Comparison of ENCODE assay signal across 23 cellular contexts in genomic region chr12:113940929-113941486, GRCh38. TPM values are rescaled to one million over a fixed set of nuclear protein-coding genes. Genes with fewer than 3 reads are reported as not detected.
DNase-seq lines count a peak whose midpoint lies in the region; ATAC-seq, FAIRE-seq and TF ChIP-seq lines count a peak whose summit lies in the region.
"Had no signal": no experiment of that assay in that cellular context is flagged by ENCODE, and none has a peak within 500 bp of the region (broad histone marks: within the 10 kb centered on the region; RNA-seq: fewer than 3 reads in every experiment).

No MANE protein-coding gene starts in this region.

- H3K9ac ChIP-seq in HepG2 (ENCODE audit: insufficient read depth, low read depth, low read length) (no peak overlapping the region), K562 (ENCODE audit: insufficient read depth in 1 of 2, low read depth in 2 of 2, low read length in 2 of 2) (no peak overlapping the region)

- H3K4me1 ChIP-seq in HepG2 (ENCODE audit: insufficient read depth, low read length): no peaks in the 10 kb centered on the region
- no peaks in the 10 kb centered on the region for H3K4me1 ChIP-seq in right lobe of liver
- peaks cover 0 to 5% of the 10 kb centered on the region in 2 experiments; a peak in 1 of 5 replicates for H3K4me1 ChIP-seq in K562 (replicated peaks in 1 of 2; ENCODE audit: control insufficient read depth in 2 of 2, insufficient read depth in 2 of 2, low read length in 2 of 2)
- H3K4me1 ChIP-seq: A549, BE2C, HAP-1 had no signal

- intact Hi-C loops in HepG2 (cut with micrococcal nuclease; ENCODE audit: unreplicated experiment): no loop called here
- intact Hi-C loops in right lobe of liver (cut with DNase I): no loop called here
- intact Hi-C loops in K562 (cut with micrococcal nuclease): no loop called here

- H3K27ac Mint-ChIP-seq in T-helper 17 cell: peak overlapping the region; percentile 4
- H3K27ac Mint-ChIP-seq: HFFc6 had no signal

- no peak overlapping the region for H3K4me3 ChIP-seq in HepG2 (replicated peaks in 1 of 3; ENCODE audit: insufficient read depth in 1 of 3, low read depth in 2 of 3, low read length in 3 of 3)
- H3K4me3 ChIP-seq in right lobe of liver: no peak overlapping the region
- H3K4me3 ChIP-seq in K562: no peak overlapping the region
- H3K4me3 ChIP-seq: A549, HAP-1 had no signal

- no peak for TF ChIP-seq CTCF in HepG2 (CRISPR knock-in tag; IDR thresholded peaks at IDR 0.05)
- TF ChIP-seq CTCF in right lobe of liver (IDR thresholded peaks at IDR 0.05): no peak
- TF ChIP-seq CTCF in K562 (IDR thresholded peaks at IDR 0.05 in 2 of 3, conservative IDR thresholded peaks at IDR 0.05 in 1 of 3; ENCODE audit: insufficient read depth in 2 of 3, low read depth in 1 of 3, low read length in 3 of 3): no peak

- no peaks in the 10 kb centered on the region for H3K9me1 ChIP-seq in K562 (ENCODE audit: control insufficient read depth, insufficient read depth, low read length)

- in situ Hi-C loops in HepG2 (cut with HindIII; ENCODE audit: extremely low pct_ligation_motif_present, low pct_unique_long_range_greater_than_20kb) (no loop called here), K562 (cut with MboI) (no loop called here)

- FAIRE-seq in HepG2 (lab: Jason Lieb, UNC): no peak
- no peak for FAIRE-seq in K562 (lab: Jason Lieb, UNC)
- FAIRE-seq: A549, GM12892, H54 had no signal

- H3K36me3 ChIP-seq in HepG2 (replicated peaks in 1 of 2; ENCODE audit: control insufficient read depth in 1 of 2, insufficient read depth in 2 of 2, low read length in 2 of 2) (peaks cover 34 to 77% of the 10 kb centered on the region in 2 experiments; a peak in 4 of 5 replicates), right lobe of liver (peaks cover 0 to 54% (median 20%) of the 10 kb centered on the region in 4 donors), K562 (ENCODE audit: control insufficient read depth, insufficient read depth, low read length) (peaks cover 85% of the 10 kb centered on the region)

- 93% methylated on average over 3 of the region's 3 CpGs for WGBS in HepG2 (ENCODE audit: low lambda C conversion rate)
- 78% methylated on average over 2 of the region's 3 CpGs for WGBS in right lobe of liver (ENCODE audit: insufficient coverage, low coverage, low lambda C conversion rate, missing lambda C conversion rate)
- WGBS in K562 (ENCODE audit: insufficient coverage, low coverage, missing lambda C conversion rate): 81% methylated on average over 3 of the region's 3 CpGs

- TF ChIP-seq POLR2A in HepG2 (IDR thresholded peaks at IDR 0.05; ENCODE audit: insufficient read depth in 1 of 2, low read depth in 2 of 2, low read length in 2 of 2) (no peak), right lobe of liver (IDR thresholded peaks at IDR 0.05) (no peak), K562 (conservative IDR thresholded peaks at IDR 0.05) (no peak)

- peaks cover 4% of the 10 kb centered on the region for H3K4me1 Mint-ChIP-seq in T-helper 17 cell
- H3K4me1 Mint-ChIP-seq: CD4-positive, alpha-beta memory T cell had no signal

- H4K20me1 ChIP-seq in HepG2 (ENCODE audit: insufficient read depth, low read length) (no peaks in the 10 kb centered on the region), K562 (replicated peaks; ENCODE audit: control insufficient read depth, insufficient read depth, low read length) (no peaks in the 10 kb centered on the region; the same call in 1 of the 2 replicates)

- no peaks in the 10 kb centered on the region for H3K27me3 Mint-ChIP-seq in T-helper 17 cell
- H3K27me3 Mint-ChIP-seq: CD4-positive, alpha-beta memory T cell had no signal

- no peak for DNase-seq in HepG2 (ENCODE audit: low spot score)
- DNase-seq in right lobe of liver: no peak
- DNase-seq in T-helper 17 cell: no peak
- no peak for DNase-seq in K562 (ENCODE audit: extremely low read depth in 1 of 4, low spot score in 3 of 4)
- no peak for DNase-seq in RPMI8226
- DNase-seq: 8988T; ACHN; AML-193; BE2C; C1 segment of cervical spinal cord; Calu3; CD4-positive, alpha-beta memory T cell; COR-L47; DMS53; DMS79 treated with DMSO at 0.1 percent for 48 hours; GF-D8; GOT3; HFFc6 had no signal

- BruUV-seq in HepG2 (replicated peaks; lab: Mats Ljungman, UMichigan): no TSS peak
- no TSS peak for BruUV-seq in K562 (replicated peaks; lab: Mats Ljungman, UMichigan)

- H3K79me2 ChIP-seq in HepG2 (ENCODE audit: insufficient read depth, low read length): no peaks in the 10 kb centered on the region
- H3K79me2 ChIP-seq in K562 (ENCODE audit: control insufficient read depth, insufficient read depth, low read length): no peaks in the 10 kb centered on the region

- H3K9me3 ChIP-seq in HepG2 (ENCODE audit: low read length): no peaks in the 10 kb centered on the region
- H3K9me3 ChIP-seq in right lobe of liver: no peaks in the 10 kb centered on the region
- no peaks in the 10 kb centered on the region for H3K9me3 ChIP-seq in T-helper 17 cell (ENCODE audit: control insufficient read depth, low read length, poor library complexity, severe bottlenecking)
- H3K9me3 ChIP-seq in K562 (replicated peaks; ENCODE audit: control insufficient read depth, insufficient read depth, low read depth, low read length): no peaks in the 10 kb centered on the region
- H3K9me3 ChIP-seq: A549, BE2C, HAP-1 had no signal

- H3K36me3 Mint-ChIP-seq in T-helper 17 cell (ENCODE audit: low read depth): peaks cover 17% of the 10 kb centered on the region

- H3K27me3 ChIP-seq in HepG2 (ENCODE audit: control insufficient read depth in 1 of 2, insufficient read depth in 2 of 2, low read length in 2 of 2): no peaks in the 10 kb centered on the region
- no peaks in the 10 kb centered on the region for H3K27me3 ChIP-seq in right lobe of liver
- H3K27me3 ChIP-seq in K562 (ENCODE audit: control insufficient read depth in 2 of 2, insufficient read depth in 2 of 2, low read length in 2 of 2): no peaks in the 10 kb centered on the region
- H3K27me3 ChIP-seq: BE2C had no signal

- H3K27ac ChIP-seq in HepG2 (ENCODE audit: extremely low read length, insufficient read depth, low read length): no peak overlapping the region
- no peak overlapping the region for H3K27ac ChIP-seq in right lobe of liver
- H3K27ac ChIP-seq in K562 (ENCODE audit: extremely low read depth, low read depth, low read length): no peak overlapping the region
- H3K27ac ChIP-seq: A549 had no signal

- CTCF ChIA-PET in HepG2 (lab: Yijun Ruan, JAX; ENCODE audit: low intra/inter-chr PET ratio, low total read pairs): no interaction called here
- CTCF ChIA-PET in K562 (lab: Yijun Ruan, JAX; ENCODE audit: low intra/inter-chr PET ratio): no interaction called here

- POLR2A ChIA-PET in HepG2 (lab: Yijun Ruan, JAX) (no interaction called here), K562 (lab: Yijun Ruan, JAX) (interaction anchor here (0.6 to 1.1 kb wide), 2 partner anchors 47 to 384 kb away, joined by 3 to 4 read pairs; no protein-coding TSS in a partner anchor)

- TF ChIP-seq RAD21 in HepG2 (CRISPR knock-in tag; IDR thresholded peaks at IDR 0.05): no peak
- TF ChIP-seq RAD21 in K562 (CRISPR knock-in tag; conservative IDR thresholded peaks at IDR 0.05 in 1 of 2, IDR thresholded peaks at IDR 0.05 in 1 of 2): no peak

- H3K4me2 ChIP-seq in HepG2 (ENCODE audit: low read depth, low read length): no peak overlapping the region
- no peak overlapping the region for H3K4me2 ChIP-seq in K562 (ENCODE audit: insufficient read depth, low read length)
- H3K4me2 ChIP-seq: A549 had no signal

- no peak overlapping the region for H3K4me3 Mint-ChIP-seq in T-helper 17 cell
- H3K4me3 Mint-ChIP-seq: CD4-positive, alpha-beta memory T cell; HFFc6 had no signal

- no peak for TF ChIP-seq EP300 in HepG2 (IDR thresholded peaks at IDR 0.05; ENCODE audit: low read depth in 2 of 2, low read length in 2 of 2)
- TF ChIP-seq EP300 in HepG2 (CRISPR knock-in tag; IDR thresholded peaks at IDR 0.05; ENCODE audit: borderline replicate concordance): no peak
- no peak for TF ChIP-seq EP300 in K562 (IDR thresholded peaks at IDR 0.05; ENCODE audit: low read length)

- ATAC-seq in HepG2: no peak
- no peak for ATAC-seq in right lobe of liver
- ATAC-seq in T-helper 17 cell: no peak
- ATAC-seq in K562: no peak
- ATAC-seq in HG02642 (IDR thresholded peaks at IDR 0.05; ENCODE audit: poor library complexity, unreplicated experiment): no peak

- no peak overlapping the region for H2AFZ ChIP-seq in HepG2 (ENCODE audit: low read length)
- H2AFZ ChIP-seq in K562 (ENCODE audit: low read depth, low read length): no peak overlapping the region

RNA-seq across cellular contexts. Expression of gene RBM19, which starts 25.1 kb away (rescaled TPM):
- total RNA-seq in HepG2 (2016; rRNA removed; fragmentation: Illumina TruSeq; extraction: Trizol) (26.5 and 32.2 TPM in 2 replicates), right lobe of liver (10 to 100 TPM; 11.3 to 17.2 (median 14.2) TPM), T-helper 17 cell (10 to 100 TPM; 52.9 to 63.0 TPM), K562 (2014; rRNA removed) (50.4 and 51.0 TPM in 2 replicates), K562 (2014; rRNA removed; fragmentation: Illumina TruSeq; extraction: Trizol) (30.9 and 34.5 TPM in 2 replicates), K562 (2015; rRNA removed; fragmentation: Illumina TruSeq; extraction: Trizol) (42.1 and 45.2 TPM in 2 replicates), K562 (2021) (51.5 and 58.4 TPM in 2 replicates)
- 6.7 and 7.5 TPM in 2 replicates for total RNA-seq in HepG2 (2016; cell fraction: cytosol; rRNA removed; fragmentation: Illumina TruSeq; extraction: Trizol; ENCODE audit: low read depth)
- 24.9 and 31.0 TPM in 2 replicates for total RNA-seq in HepG2 (2016; cell fraction: insoluble cytoplasmic fraction; rRNA removed; fragmentation: Illumina TruSeq; extraction: Trizol)
- total RNA-seq in HepG2 (2016; cell fraction: membrane; rRNA removed; fragmentation: Illumina TruSeq; extraction: Trizol): 8.3 and 8.9 TPM in 2 replicates
- total RNA-seq in HepG2 (2016; cell fraction: nucleus; rRNA removed; fragmentation: Illumina TruSeq; extraction: Trizol): 34.8 and 41.6 TPM in 2 replicates
- polyA plus RNA-seq in HepG2 (2011; rRNA removed) (19.3 and 22.1 TPM in 2 replicates), K562 (2011; rRNA removed) (22.4 and 22.6 TPM in 2 replicates), K562 (2014; fragmentation: Illumina TruSeq; extraction: Trizol) (37.9 TPM in 2 replicates), K562 (2014; fragmentation: Nextera tagmentation; extraction: Ambion mirVana) (10 to 100 TPM; 16.0 to 19.5 TPM), K562 (2014; rRNA removed) (49.7 and 53.4 TPM in 2 replicates)
- polyA plus RNA-seq in HepG2 (2011; cell fraction: cytosol; rRNA removed): 9.7 and 13.0 TPM in 2 replicates
- 84.7 and 92.9 TPM in 2 replicates for polyA plus RNA-seq in HepG2 (2011; cell fraction: nucleus; rRNA removed)
- 19.5 and 21.4 TPM in 2 replicates for polyA plus RNA-seq in HepG2 (2012)
- polyA plus RNA-seq in HepG2 (2016; cell fraction: cytosol; fragmentation: Illumina TruSeq; extraction: Trizol; ENCODE audit: low read depth): 2.5 and 2.9 TPM in 2 replicates
- polyA plus RNA-seq in HepG2 (2016; cell fraction: insoluble cytoplasmic fraction; fragmentation: Illumina TruSeq; extraction: Trizol; ENCODE audit: low read depth): 23.1 and 25.3 TPM in 2 replicates
- polyA plus RNA-seq in HepG2 (2016; cell fraction: membrane; fragmentation: Illumina TruSeq; extraction: Trizol; ENCODE audit: low read depth): 4.5 and 5.7 TPM in 2 replicates
- 64.2 and 66.3 TPM in 2 replicates for polyA plus RNA-seq in HepG2 (2016; cell fraction: nucleus; fragmentation: Illumina TruSeq; extraction: Trizol; ENCODE audit: insufficient read depth, low read depth)
- 21.4 and 32.0 TPM in 2 replicates for polyA minus RNA-seq in HepG2 (2011; rRNA and poly(A)+ RNA removed; ENCODE audit: low replicate concordance)
- 13.6 and 13.7 TPM in 2 replicates for polyA minus RNA-seq in HepG2 (2011; cell fraction: cytosol; rRNA and poly(A)+ RNA removed)
- 58.7 and 59.3 TPM in 2 replicates for polyA minus RNA-seq in HepG2 (2011; cell fraction: nucleus; rRNA and poly(A)+ RNA removed)
- 62.4 and 97.5 TPM in 2 replicates for total RNA-seq in K562 (2011; cell fraction: chromatin; rRNA removed; ENCODE audit: low replicate concordance)
- total RNA-seq in K562 (2011; cell fraction: nucleolus; rRNA removed): 44.2 and 51.4 TPM in 2 replicates
- 50.4 and 55.4 TPM in 2 replicates for total RNA-seq in K562 (2011; cell fraction: nucleoplasm; rRNA removed)
- polyA plus RNA-seq in K562 (2011; cell fraction: cytosol; rRNA removed): 16.8 and 23.2 TPM in 2 replicates
- 63.1 and 103 TPM in 2 replicates for polyA plus RNA-seq in K562 (2011; cell fraction: nucleus; rRNA removed)
- 23.4 and 32.8 TPM in 2 replicates for polyA plus RNA-seq in K562 (2012)
- polyA minus RNA-seq in K562 (2011; rRNA and poly(A)+ RNA removed): 26.9 and 34.1 TPM in 2 replicates
- polyA minus RNA-seq in K562 (2011; cell fraction: cytosol; rRNA and poly(A)+ RNA removed): 21.8 and 27.6 TPM in 2 replicates
- 41.9 and 53.0 TPM in 2 replicates for polyA minus RNA-seq in K562 (2011; cell fraction: nucleus; rRNA and poly(A)+ RNA removed)

Comparison
In these comparisons a context has a peak if more than half of its experiments do, and no peak if none do; other contexts are left out.
1. Of the 241 proteins assayed by ChIP-seq in both HepG2 and K562: peak only in HepG2: none; only in K562: ADNP; in both: none; in neither: 239; mixed calls (peak in some experiments, not most) for 1.